Comparison of ENCODE assay signal across 8 cellular contexts in the genomic region with DNA sequence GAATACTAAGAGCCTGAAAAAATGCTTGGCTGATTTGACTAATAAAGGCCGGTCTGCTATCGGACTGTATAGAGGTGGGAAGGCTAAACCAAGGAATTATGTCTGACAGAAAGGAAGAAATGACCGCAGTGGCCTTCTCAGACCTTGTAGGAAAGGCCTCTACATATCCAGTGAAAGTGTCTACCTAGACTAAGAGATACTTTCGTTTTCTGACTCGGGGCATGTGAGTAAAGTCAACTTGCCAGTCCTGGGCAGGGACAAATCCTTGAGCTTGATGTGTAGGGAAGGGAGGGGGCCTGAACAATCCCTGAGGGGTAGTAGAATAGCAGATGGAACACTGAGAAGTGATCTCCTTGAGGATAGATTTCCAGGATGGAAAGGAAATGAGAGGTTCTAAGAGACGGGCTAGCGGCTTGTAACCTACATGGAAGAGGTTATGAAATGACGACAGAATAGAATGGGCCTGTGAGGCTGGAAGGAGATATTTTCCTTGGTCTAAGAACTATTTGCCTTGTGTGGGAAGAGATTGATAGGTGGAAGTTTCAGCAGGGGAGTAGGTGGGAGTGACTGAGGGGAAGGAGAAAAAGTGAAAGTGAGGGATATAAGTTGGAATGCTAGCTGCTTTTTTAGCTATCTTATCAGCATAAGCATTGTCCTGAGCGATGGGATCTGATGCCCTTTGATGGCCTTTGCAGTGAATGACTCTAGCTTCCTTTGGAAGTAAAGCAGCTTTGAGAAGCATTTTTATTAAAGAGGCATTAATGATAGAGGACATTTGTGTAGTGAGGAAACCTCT. TPM values are rescaled to one million over a fixed set of nuclear protein-coding genes. Genes with fewer than 3 reads are reported as not detected.
DNase-seq lines count a peak whose midpoint lies in the region; ATAC-seq, FAIRE-seq and TF ChIP-seq lines count a peak whose summit lies in the region.
"Not testable (repeated sequence)": the region's sequence is repeated elsewhere in the genome, so short reads cannot be mapped to it uniquely, and the experiment has no call there.

No MANE protein-coding gene starts in this region.

- not testable (repeated sequence) for H3K9me3 ChIP-seq in BLaER1; KOPT-K1 (ENCODE audit: insufficient read depth, low read length, poor library complexity, severe bottlenecking); K562 (replicated peaks; ENCODE audit: control insufficient read depth, insufficient read depth, low read depth, low read length); small intestine (ENCODE audit: control insufficient read depth, low read depth); upper lobe of left lung

- not testable (repeated sequence) for TF ChIP-seq EP300 in K562 (IDR thresholded peaks at IDR 0.05; ENCODE audit: low read length); upper lobe of left lung (IDR thresholded peaks at IDR 0.05)

- H3K9me1 ChIP-seq in K562 (ENCODE audit: control insufficient read depth, insufficient read depth, low read length), result not testable (repeated sequence)

- not testable (repeated sequence) for BruUV-seq in K562 (replicated peaks; lab: Mats Ljungman, UMichigan)

- ATAC-seq in K562; upper lobe of left lung (ENCODE audit: low FRiP score in 2 of 2): not testable (repeated sequence)

- not testable (repeated sequence) for H3K9me3 Mint-ChIP-seq in activated CD4-positive, alpha-beta T cell treated with anti-CD3 and anti-CD28 coated beads, Interleukin-2, amount 10 ng/mL, durations not matched to agents 24 days and 14 days

- TF ChIP-seq RAD21 in K562 (CRISPR knock-in tag; conservative IDR thresholded peaks at IDR 0.05 in 1 of 2, IDR thresholded peaks at IDR 0.05 in 1 of 2), result not testable (repeated sequence)

- H3K4me1 ChIP-seq in BLaER1 (peaks cover 69% of the 10 kb centered on the region), K562 (replicated peaks in 1 of 2; ENCODE audit: control insufficient read depth in 2 of 2, insufficient read depth in 2 of 2, low read length in 2 of 2) (peaks cover 0 to 12% of the 10 kb centered on the region in 2 experiments; a peak in 3 of 5 replicates), upper lobe of left lung (peaks cover 30 to 64% (median 36%) of the 10 kb centered on the region in 4 donors)
- H3K4me1 ChIP-seq in small intestine (ENCODE audit: control insufficient read depth in 2 of 2, insufficient read depth in 1 of 2, low read depth in 1 of 2, low read length in 1 of 2), result not testable (repeated sequence)

- H2AFZ ChIP-seq in K562 (ENCODE audit: low read depth, low read length), result 0 out of 2 replicates have a peak overlapping the region, but pooled peaks have one; percentile 50

- TF ChIP-seq POLR2A in K562 (conservative IDR thresholded peaks at IDR 0.05); upper lobe of left lung (IDR thresholded peaks at IDR 0.05): not testable (repeated sequence)

- in situ Hi-C loops in K562 (cut with MboI), result not testable (repeated sequence)

- peak; percentile 80 for DNase-seq in activated CD4-positive, alpha-beta T cell treated with anti-CD3 and anti-CD28 coated beads, Interleukin-2, amount 10 ng/mL, durations not matched to agents 24 days and 14 days
- not testable (repeated sequence) for DNase-seq in K562 (ENCODE audit: extremely low read depth in 1 of 4, low spot score in 3 of 4); upper lobe of left lung
- peak; percentile 32 for DNase-seq in fibroblast of villous mesenchyme (ENCODE audit: low read depth)
- DNase-seq in lung microvascular endothelial cell (ENCODE audit: low read depth in 2 of 2), result peak; percentile 38 to 68
- peak; percentile 62 for DNase-seq in small intestine

- H3K27me3 ChIP-seq in BLaER1; small intestine (ENCODE audit: control insufficient read depth in 2 of 2, insufficient read depth in 2 of 2, low read length in 2 of 2); upper lobe of left lung: not testable (repeated sequence)
- H3K27me3 ChIP-seq in K562 (ENCODE audit: control insufficient read depth in 2 of 2, insufficient read depth in 2 of 2, low read length in 2 of 2), result peaks cover 4 to 16% of the 10 kb centered on the region in 2 experiments; a peak in 3 of 5 replicates

- not testable (repeated sequence) for TF ChIP-seq CTCF in K562 (IDR thresholded peaks at IDR 0.05 in 2 of 3, conservative IDR thresholded peaks at IDR 0.05 in 1 of 3; ENCODE audit: insufficient read depth in 2 of 3, low read depth in 1 of 3, low read length in 3 of 3); fibroblast of villous mesenchyme (IDR thresholded peaks at IDR 0.05; ENCODE audit: insufficient read depth, low read depth, low read length); upper lobe of left lung (IDR thresholded peaks at IDR 0.05)

- not testable (repeated sequence) for H3K27ac ChIP-seq in BLaER1; K562 (ENCODE audit: extremely low read depth, low read depth, low read length)
- H3K27ac ChIP-seq in KOPT-K1 (ENCODE audit: low read depth, low read length, poor library complexity, severe bottlenecking) (peak overlapping the region; percentile 90), small intestine (ENCODE audit: low read depth in 1 of 2, low read length in 1 of 2) (peak overlapping the region; percentile 27 to 37), upper lobe of left lung (peak overlapping the region; percentile 51 to 78 (median 65))

- WGBS in K562 (ENCODE audit: insufficient coverage, low coverage, missing lambda C conversion rate), result 39% methylated on average over 6 of the region's 9 CpGs
- WGBS in small intestine, 3 donors, result 19 to 55% (median 25%) methylated on average over 6 to 7 of the region's 9 CpGs
- WGBS in upper lobe of left lung, 2 donors, result 47 to 51% methylated on average over 8 to 9 of the region's 9 CpGs

- H3K36me3 ChIP-seq in BLaER1; KOPT-K1 (ENCODE audit: insufficient read depth, low read length); K562 (ENCODE audit: control insufficient read depth, insufficient read depth, low read length); small intestine (ENCODE audit: control insufficient read depth in 2 of 2, insufficient read depth in 2 of 2, low read length in 2 of 2); upper lobe of left lung: not testable (repeated sequence)

- H3K9ac ChIP-seq in BLaER1; K562 (ENCODE audit: insufficient read depth in 1 of 2, low read depth in 2 of 2, low read length in 2 of 2): not testable (repeated sequence)

- not testable (repeated sequence) for H3K4me3 Mint-ChIP-seq in activated CD4-positive, alpha-beta T cell treated with anti-CD3 and anti-CD28 coated beads, Interleukin-2, amount 10 ng/mL, durations not matched to agents 24 days and 14 days

- intact Hi-C loops in activated CD4-positive, alpha-beta T cell treated with anti-CD3 and anti-CD28 coated beads, Interleukin-2, amount 10 ng/mL, durations not matched to agents 24 days and 14 days (cut with micrococcal nuclease), result not testable (repeated sequence)
- intact Hi-C loops in K562 (cut with micrococcal nuclease), result loop anchor here (10.0 kb wide), 1 partner anchor 288 kb away; no protein-coding TSS in a partner anchor

- H3K36me3 Mint-ChIP-seq in activated CD4-positive, alpha-beta T cell treated with anti-CD3 and anti-CD28 coated beads, Interleukin-2, amount 10 ng/mL, durations not matched to agents 24 days and 14 days (ENCODE audit: low read depth), result peaks cover 14% of the 10 kb centered on the region

- FAIRE-seq in K562 (lab: Jason Lieb, UNC); small intestine (lab: Jason Lieb, UNC): not testable (repeated sequence)

- peak overlapping the region; percentile 17; the same call in 1 of the 2 replicates for H3K4me2 ChIP-seq in BLaER1
- H3K4me2 ChIP-seq in K562 (ENCODE audit: insufficient read depth, low read length), result not testable (repeated sequence)

- H3K4me3 ChIP-seq in BLaER1; K562; fibroblast of villous mesenchyme (ENCODE audit: low read depth, low read length); upper lobe of left lung: not testable (repeated sequence)
- peak overlapping the region in 1 of 2 donors; percentile 15 for H3K4me3 ChIP-seq in small intestine (ENCODE audit: low read depth in 1 of 2, low read length in 2 of 2)

- H3K27ac Mint-ChIP-seq in activated CD4-positive, alpha-beta T cell treated with anti-CD3 and anti-CD28 coated beads, Interleukin-2, amount 10 ng/mL, durations not matched to agents 24 days and 14 days, result not testable (repeated sequence)

- CTCF ChIA-PET in K562 (lab: Yijun Ruan, JAX; ENCODE audit: low intra/inter-chr PET ratio), result not testable (repeated sequence)

- peaks cover 21% of the 10 kb centered on the region for H4K20me1 ChIP-seq in BLaER1
- not testable (repeated sequence) for H4K20me1 ChIP-seq in K562 (replicated peaks; ENCODE audit: control insufficient read depth, insufficient read depth, low read length)

- H3K4me1 Mint-ChIP-seq in activated CD4-positive, alpha-beta T cell treated with anti-CD3 and anti-CD28 coated beads, Interleukin-2, amount 10 ng/mL, durations not matched to agents 24 days and 14 days, result peaks cover 22% of the 10 kb centered on the region

- POLR2A ChIA-PET in K562 (lab: Yijun Ruan, JAX), result not testable (repeated sequence)

- H3K79me2 ChIP-seq in K562 (ENCODE audit: control insufficient read depth, insufficient read depth, low read length), result not testable (repeated sequence)

- not testable (repeated sequence) for H3K27me3 Mint-ChIP-seq in activated CD4-positive, alpha-beta T cell treated with anti-CD3 and anti-CD28 coated beads, Interleukin-2, amount 10 ng/mL, durations not matched to agents 24 days and 14 days

RNA-seq across cellular contexts. Expression of a gene that starts 40.3 kb away (rescaled TPM):
- 79.3 and 79.6 TPM in 2 replicates for total RNA-seq in activated CD4-positive, alpha-beta T cell treated with anti-CD3 and anti-CD28 coated beads, Interleukin-2, amount 10 ng/mL, durations not matched to agents 24 days and 14 days
- 12.5 and 35.1 TPM in 2 replicates for total RNA-seq in K562 (2011; cell fraction: chromatin; rRNA removed; ENCODE audit: low replicate concordance)
- 11.8 and 13.0 TPM in 2 replicates for total RNA-seq in K562 (2011; cell fraction: nucleolus; rRNA removed)
- 29.2 and 59.8 TPM in 2 replicates for total RNA-seq in K562 (2011; cell fraction: nucleoplasm; rRNA removed)
- total RNA-seq in K562 (2014; rRNA removed) (13.1 and 14.9 TPM in 2 replicates), K562 (2014; rRNA removed; fragmentation: Illumina TruSeq; extraction: Trizol) (30.2 and 36.6 TPM in 2 replicates), K562 (2015; rRNA removed; fragmentation: Illumina TruSeq; extraction: Trizol) (35.5 and 39.7 TPM in 2 replicates), K562 (2021) (19.5 TPM in 2 replicates), fibroblast of villous mesenchyme (72.8 and 119 TPM in 2 replicates), lung microvascular endothelial cell (75.2 and 92.3 TPM in 2 replicates), upper lobe of left lung (10 to 100 TPM; 16.8 to 86.0 (median 61.3) TPM)
- polyA plus RNA-seq in K562 (2011; rRNA removed) (19.0 and 27.8 TPM in 2 replicates), K562 (2014; fragmentation: Illumina TruSeq; extraction: Trizol) (18.9 and 21.3 TPM in 2 replicates), K562 (2014; fragmentation: Nextera tagmentation; extraction: Ambion mirVana) (1 to 10 TPM; 8.9 to 9.2 TPM), K562 (2014; rRNA removed) (19.5 and 21.8 TPM in 2 replicates), small intestine (10 to 100 TPM in 1 of 3 donors, 1 to 10 TPM in 2; 7.3 to 25.7 (median 9.4) TPM)
- 5.3 and 11.6 TPM in 2 replicates for polyA plus RNA-seq in K562 (2011; cell fraction: cytosol; rRNA removed)
- 5.5 and 9.9 TPM in 2 replicates for polyA plus RNA-seq in K562 (2011; cell fraction: nucleus; rRNA removed)
- 18.1 and 19.3 TPM in 2 replicates for polyA plus RNA-seq in K562 (2012)
- 20.5 and 22.6 TPM in 2 replicates for polyA minus RNA-seq in K562 (2011; rRNA and poly(A)+ RNA removed)
- polyA minus RNA-seq in K562 (2011; cell fraction: cytosol; rRNA and poly(A)+ RNA removed), result 5.8 and 9.8 TPM in 2 replicates
- polyA minus RNA-seq in K562 (2011; cell fraction: nucleus; rRNA and poly(A)+ RNA removed), result 4.2 and 7.9 TPM in 2 replicates
